In genomic region chr22:19730662-19731360, GRCh38 we compare ENCODE assay signal across 1 cellular context.
TF ChIP-seq lines count a peak whose summit lies in the region.

No MANE protein-coding gene starts in this region.

TF ChIP-seq in HepG2, 621 proteins besides CTCF, POLR2A, EP300 and RAD21 (continued from another document):
- TF ChIP-seq KIAA2018 (CRISPR knock-in tag; IDR thresholded peaks at IDR 0.05; ENCODE audit: borderline replicate concordance) (no peak), ZNF335 (CRISPR knock-in tag; IDR thresholded peaks at IDR 0.05) (0 out of 2 replicates have a peak, but pooled peaks have one; percentile 35), CERS6 (CRISPR knock-in tag; IDR thresholded peaks at IDR 0.05) (no peak; the same call in 1 of the 2 replicates), HNF4G (IDR thresholded peaks at IDR 0.05; ENCODE audit: borderline replicate concordance, low read depth, low read length) (peak; percentile 46), HNF4G (CRISPR knock-in tag; IDR thresholded peaks at IDR 0.05; ENCODE audit: borderline replicate concordance, low read depth) (0 out of 2 replicates have a peak, but pooled peaks have one; percentile 47), CREB3 (CRISPR knock-in tag; IDR thresholded peaks at IDR 0.05) (no peak), ZBTB39 (CRISPR knock-in tag; IDR thresholded peaks at IDR 0.05) (no peak), SMARCE1 (IDR thresholded peaks at IDR 0.05; ENCODE audit: borderline replicate concordance) (no peak), IKZF4 (CRISPR knock-in tag; IDR thresholded peaks at IDR 0.05; ENCODE audit: borderline replicate concordance, low read depth, not compliant biosample characterization) (no peak), ZSCAN30 (CRISPR knock-in tag; IDR thresholded peaks at IDR 0.05) (no peak), ATF7-NPFF (CRISPR knock-in tag; IDR thresholded peaks at IDR 0.05; ENCODE audit: low read depth) (peak; percentile 83; the same call in 1 of the 2 replicates), IRF2 (CRISPR knock-in tag; IDR thresholded peaks at IDR 0.05) (peak; percentile 49), ELF1 (CRISPR knock-in tag; IDR thresholded peaks at IDR 0.05) (peak; percentile 43), ZNF580 (CRISPR knock-in tag; IDR thresholded peaks at IDR 0.05; ENCODE audit: borderline replicate concordance, low read depth) (peak; percentile 74; the same call in 1 of the 2 replicates), ZNF260 (CRISPR knock-in tag; IDR thresholded peaks at IDR 0.05; ENCODE audit: borderline replicate concordance, low read depth) (no peak), ZNF350 (CRISPR knock-in tag; IDR thresholded peaks at IDR 0.05; ENCODE audit: borderline replicate concordance, low read depth) (peak; percentile 92), HMGXB3 (CRISPR knock-in tag; IDR thresholded peaks at IDR 0.05; ENCODE audit: borderline replicate concordance) (0 out of 2 replicates have a peak, but pooled peaks have one; percentile 15), SIN3A (IDR thresholded peaks at IDR 0.05; ENCODE audit: borderline replicate concordance, low read depth, low read length) (peak; percentile 51; the same call in 1 of the 2 replicates), AGO1 (IDR thresholded peaks at IDR 0.05; ENCODE audit: low read depth, low read length, poor library complexity, severe bottlenecking) (peak; percentile 50), ZNF790 (CRISPR knock-in tag; IDR thresholded peaks at IDR 0.05; ENCODE audit: borderline replicate concordance) (no peak), FOXJ3 (CRISPR knock-in tag; IDR thresholded peaks at IDR 0.05; ENCODE audit: borderline replicate concordance) (peak; percentile 45; the same call in 1 of the 2 replicates), ISL2 (CRISPR knock-in tag; IDR thresholded peaks at IDR 0.05) (peak; percentile 69), ZFP36L1 (CRISPR knock-in tag; IDR thresholded peaks at IDR 0.05) (no peak), PHF21A (CRISPR knock-in tag; IDR thresholded peaks at IDR 0.05) (peak; percentile 93), ZNF616 (CRISPR knock-in tag; IDR thresholded peaks at IDR 0.05; ENCODE audit: low read depth) (no peak), YEATS4 (CRISPR knock-in tag; IDR thresholded peaks at IDR 0.05; ENCODE audit: borderline replicate concordance) (no peak; the same call in 1 of the 2 replicates), RARA (CRISPR knock-in tag; IDR thresholded peaks at IDR 0.05) (peak; percentile 74), ZZZ3 (CRISPR knock-in tag; IDR thresholded peaks at IDR 0.05; ENCODE audit: borderline replicate concordance) (peak; percentile 59; the same call in 1 of the 2 replicates), KLF12 (CRISPR knock-in tag; IDR thresholded peaks at IDR 0.05; ENCODE audit: borderline replicate concordance) (peak; percentile 75; the same call in 1 of the 2 replicates), ZNF605 (CRISPR knock-in tag; IDR thresholded peaks at IDR 0.05) (peak; percentile 74; the same call in 1 of the 2 replicates), NFATC3 (CRISPR knock-in tag; IDR thresholded peaks at IDR 0.05) (peak; percentile 73; the same call in 1 of the 2 replicates)
